Comparison of ENCODE assay signal across 8 cellular contexts in the genomic region with DNA sequence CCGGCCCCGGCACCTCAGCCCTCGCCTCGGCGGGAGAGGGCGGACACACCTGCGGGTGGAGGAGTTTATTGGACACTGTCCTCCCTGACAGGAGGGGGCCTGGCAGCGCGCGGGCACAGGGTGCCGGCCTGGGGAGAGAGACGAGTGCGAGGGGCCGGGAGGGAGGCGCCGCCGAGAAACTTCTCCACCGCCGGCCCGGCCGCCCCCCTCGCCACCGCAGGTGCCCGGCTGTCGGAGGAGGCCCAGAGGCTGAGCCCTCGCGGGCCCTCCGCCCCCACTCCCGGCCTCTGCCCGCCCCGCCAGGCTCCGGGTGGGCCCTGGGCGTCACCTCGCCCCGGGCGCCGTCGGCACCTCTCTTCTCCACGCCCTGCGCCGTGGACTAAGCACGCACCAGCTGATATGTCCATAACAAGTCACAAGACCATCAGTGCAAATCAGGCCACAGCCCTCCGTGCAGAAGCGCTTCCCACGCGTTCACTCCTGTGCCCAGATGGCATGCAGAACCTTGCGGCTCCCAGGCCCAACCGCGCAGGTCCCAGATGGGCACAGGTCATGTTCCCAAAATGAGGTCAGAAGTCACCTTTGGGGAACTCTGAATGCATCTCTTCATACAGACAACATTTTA.
A peak's percentile ranks its signal among the peaks of the same experiment; 100 is the strongest.
DNase-seq lines count a peak whose midpoint lies in the region; ATAC-seq, FAIRE-seq and TF ChIP-seq lines count a peak whose summit lies in the region.

No MANE protein-coding gene starts in this region.

- no peak for FAIRE-seq in GM12892 (lab: Jason Lieb, UNC)

- no peaks in the 10 kb centered on the region for H3K27me3 ChIP-seq in BE2C
- peaks cover 59% of the 10 kb centered on the region for H3K27me3 ChIP-seq in HUES64 (ENCODE audit: insufficient read depth, low read length)

- ATAC-seq in HG03354 (IDR thresholded peaks at IDR 0.05; ENCODE audit: poor library complexity, severe bottlenecking, unreplicated experiment) (no peak), GM21515 (IDR thresholded peaks at IDR 0.05; ENCODE audit: unreplicated experiment) (no peak)

- H3K27ac ChIP-seq in HUES64 (ENCODE audit: low read depth, low read length) (no peak overlapping the region), coronary artery (no peak overlapping the region)

- H3K9me3 Mint-ChIP-seq in nephron = no peaks in the 10 kb centered on the region

- H3K36me3 ChIP-seq in BE2C = no peaks in the 10 kb centered on the region
- no peaks in the 10 kb centered on the region for H3K36me3 ChIP-seq in HUES64 (ENCODE audit: insufficient read depth, low read length)

- H3K9me3 ChIP-seq in BE2C (no peaks in the 10 kb centered on the region), HUES64 (ENCODE audit: insufficient read depth, low read depth, low read length) (no peaks in the 10 kb centered on the region)

- no peak overlapping the region; the same call in 1 of the 2 replicates for H3K9ac ChIP-seq in HUES64 (ENCODE audit: low read depth, low read length)

- TF ChIP-seq POLR2A in GM12892 (IDR thresholded peaks at IDR 0.05; ENCODE audit: low read depth, low read length) = no peak

- DNase-seq in BE2C (no peak), coronary artery (ENCODE audit: low spot score) (no peak), foreskin melanocyte (no peak), GM12892 (ENCODE audit: insufficient read length) (no peak)

- H3K4me1 Mint-ChIP-seq in nephron = peaks cover 10% of the 10 kb centered on the region

- H3K4me1 ChIP-seq in BE2C (no peaks in the 10 kb centered on the region), HUES64 (ENCODE audit: insufficient read depth, low read length) (peaks cover 4% of the 10 kb centered on the region; the same call in 1 of the 2 replicates)

- TF ChIP-seq CTCF in BE2C (IDR thresholded peaks at IDR 0.05; ENCODE audit: low read depth, low read length) = no peak
- TF ChIP-seq CTCF in coronary artery (IDR thresholded peaks at IDR 0.05) = no peak
- no peak for TF ChIP-seq CTCF in nephron (IDR thresholded peaks at IDR 0.05; ENCODE audit: unreplicated experiment in 3 of 3)

- peak overlapping the region; percentile 72 to 83 (median 74) for H3K4me3 Mint-ChIP-seq in nephron

- H3K4me3 ChIP-seq in BE2C (ENCODE audit: low read depth, low read length) (peak overlapping the region; percentile 29), HUES64 (ENCODE audit: low read length) (peak overlapping the region; percentile 51), coronary artery (peak overlapping the region; percentile 65)

- H3K27ac Mint-ChIP-seq in nephron = no peak overlapping the region

- peaks cover 52% of the 10 kb centered on the region for H3K27me3 Mint-ChIP-seq in nephron (ENCODE audit: low read depth)

- WGBS in HUES64 = 8% methylated on average over 49 of the region's 49 CpGs

- no peaks in the 10 kb centered on the region for H3K36me3 Mint-ChIP-seq in nephron (ENCODE audit: low read depth)
